2 cellular contexts compared by ENCODE assay signal in the genomic region with DNA sequence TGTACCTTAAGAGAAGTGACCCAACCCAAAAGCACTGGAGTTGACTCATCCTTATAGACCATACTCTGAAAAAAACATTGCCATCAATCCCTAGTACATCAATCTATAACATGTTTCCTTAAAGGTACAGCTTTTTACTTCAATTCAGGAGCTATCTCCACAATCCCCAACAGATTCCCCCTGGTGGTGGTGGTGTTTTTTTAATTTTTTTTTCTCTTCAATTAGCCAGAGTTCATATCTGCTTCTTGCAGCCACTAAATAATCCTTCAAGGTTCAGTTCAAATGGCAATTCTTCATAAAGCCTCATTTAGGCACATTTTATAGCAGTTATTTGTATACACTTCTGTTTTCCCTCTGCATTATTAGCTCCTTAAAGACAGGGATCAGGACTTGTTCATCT.
TF ChIP-seq lines count a peak whose summit lies in the region.

No MANE protein-coding gene starts in this region.

TF ChIP-seq in SK-N-SH treated with all-trans-retinoic acid at 6 μM for 48 hours, 23 proteins besides CTCF, POLR2A, EP300 and RAD21 (continued from another document):
- TF ChIP-seq, protein P1, sequence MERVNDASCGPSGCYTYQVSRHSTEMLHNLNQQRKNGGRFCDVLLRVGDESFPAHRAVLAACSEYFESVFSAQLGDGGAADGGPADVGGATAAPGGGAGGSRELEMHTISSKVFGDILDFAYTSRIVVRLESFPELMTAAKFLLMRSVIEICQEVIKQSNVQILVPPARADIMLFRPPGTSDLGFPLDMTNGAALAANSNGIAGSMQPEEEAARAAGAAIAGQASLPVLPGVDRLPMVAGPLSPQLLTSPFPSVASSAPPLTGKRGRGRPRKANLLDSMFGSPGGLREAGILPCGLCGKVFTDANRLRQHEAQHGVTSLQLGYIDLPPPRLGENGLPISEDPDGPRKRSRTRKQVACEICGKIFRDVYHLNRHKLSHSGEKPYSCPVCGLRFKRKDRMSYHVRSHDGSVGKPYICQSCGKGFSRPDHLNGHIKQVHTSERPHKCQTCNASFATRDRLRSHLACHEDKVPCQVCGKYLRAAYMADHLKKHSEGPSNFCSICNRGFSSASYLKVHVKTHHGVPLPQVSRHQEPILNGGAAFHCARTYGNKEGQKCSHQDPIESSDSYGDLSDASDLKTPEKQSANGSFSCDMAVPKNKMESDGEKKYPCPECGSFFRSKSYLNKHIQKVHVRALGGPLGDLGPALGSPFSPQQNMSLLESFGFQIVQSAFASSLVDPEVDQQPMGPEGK (CRISPR knock-in tag; IDR thresholded peaks at IDR 0.05; ENCODE audit: borderline replicate concordance), result no peak
- TF ChIP-seq ZNF70 (CRISPR knock-in tag; IDR thresholded peaks at IDR 0.05), result no peak
- TF ChIP-seq, protein P2, sequence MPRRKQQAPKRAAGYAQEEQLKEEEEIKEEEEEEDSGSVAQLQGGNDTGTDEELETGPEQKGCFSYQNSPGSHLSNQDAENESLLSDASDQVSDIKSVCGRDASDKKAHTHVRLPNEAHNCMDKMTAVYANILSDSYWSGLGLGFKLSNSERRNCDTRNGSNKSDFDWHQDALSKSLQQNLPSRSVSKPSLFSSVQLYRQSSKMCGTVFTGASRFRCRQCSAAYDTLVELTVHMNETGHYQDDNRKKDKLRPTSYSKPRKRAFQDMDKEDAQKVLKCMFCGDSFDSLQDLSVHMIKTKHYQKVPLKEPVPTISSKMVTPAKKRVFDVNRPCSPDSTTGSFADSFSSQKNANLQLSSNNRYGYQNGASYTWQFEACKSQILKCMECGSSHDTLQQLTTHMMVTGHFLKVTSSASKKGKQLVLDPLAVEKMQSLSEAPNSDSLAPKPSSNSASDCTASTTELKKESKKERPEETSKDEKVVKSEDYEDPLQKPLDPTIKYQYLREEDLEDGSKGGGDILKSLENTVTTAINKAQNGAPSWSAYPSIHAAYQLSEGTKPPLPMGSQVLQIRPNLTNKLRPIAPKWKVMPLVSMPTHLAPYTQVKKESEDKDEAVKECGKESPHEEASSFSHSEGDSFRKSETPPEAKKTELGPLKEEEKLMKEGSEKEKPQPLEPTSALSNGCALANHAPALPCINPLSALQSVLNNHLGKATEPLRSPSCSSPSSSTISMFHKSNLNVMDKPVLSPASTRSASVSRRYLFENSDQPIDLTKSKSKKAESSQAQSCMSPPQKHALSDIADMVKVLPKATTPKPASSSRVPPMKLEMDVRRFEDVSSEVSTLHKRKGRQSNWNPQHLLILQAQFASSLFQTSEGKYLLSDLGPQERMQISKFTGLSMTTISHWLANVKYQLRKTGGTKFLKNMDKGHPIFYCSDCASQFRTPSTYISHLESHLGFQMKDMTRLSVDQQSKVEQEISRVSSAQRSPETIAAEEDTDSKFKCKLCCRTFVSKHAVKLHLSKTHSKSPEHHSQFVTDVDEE (CRISPR knock-in tag; IDR thresholded peaks at IDR 0.05), result no peak
- no peak for TF ChIP-seq ZFP3 (CRISPR knock-in tag; IDR thresholded peaks at IDR 0.05)
- TF ChIP-seq TCF4 (CRISPR knock-in tag; IDR thresholded peaks at IDR 0.05; ENCODE audit: borderline replicate concordance), result no peak
- no peak for TF ChIP-seq ZC3H10 (CRISPR knock-in tag; IDR thresholded peaks at IDR 0.05)

TF ChIP-seq in WTC11, 78 proteins besides CTCF, POLR2A, EP300 and RAD21 (continued from another document):
- TF ChIP-seq STAT6 (CRISPR knock-in tag; conservative IDR thresholded peaks at IDR 0.05; ENCODE audit: low read depth) (no peak), ZNF317 (CRISPR knock-in tag; IDR thresholded peaks at IDR 0.05; ENCODE audit: borderline replicate concordance, low read depth) (no peak), CREM (CRISPR knock-in tag; IDR thresholded peaks at IDR 0.05) (no peak), ZNF263 (CRISPR knock-in tag; IDR thresholded peaks at IDR 0.05; ENCODE audit: low read depth) (no peak), MLX (CRISPR knock-in tag; IDR thresholded peaks at IDR 0.05) (no peak), IRF1 (CRISPR knock-in tag; IDR thresholded peaks at IDR 0.05) (no peak), ATF6 (CRISPR knock-in tag; IDR thresholded peaks at IDR 0.05) (no peak), PRRX2 (CRISPR knock-in tag; IDR thresholded peaks at IDR 0.05) (no peak), GABPB1 (CRISPR knock-in tag; IDR thresholded peaks at IDR 0.05) (no peak)
- TF ChIP-seq, protein P3, sequence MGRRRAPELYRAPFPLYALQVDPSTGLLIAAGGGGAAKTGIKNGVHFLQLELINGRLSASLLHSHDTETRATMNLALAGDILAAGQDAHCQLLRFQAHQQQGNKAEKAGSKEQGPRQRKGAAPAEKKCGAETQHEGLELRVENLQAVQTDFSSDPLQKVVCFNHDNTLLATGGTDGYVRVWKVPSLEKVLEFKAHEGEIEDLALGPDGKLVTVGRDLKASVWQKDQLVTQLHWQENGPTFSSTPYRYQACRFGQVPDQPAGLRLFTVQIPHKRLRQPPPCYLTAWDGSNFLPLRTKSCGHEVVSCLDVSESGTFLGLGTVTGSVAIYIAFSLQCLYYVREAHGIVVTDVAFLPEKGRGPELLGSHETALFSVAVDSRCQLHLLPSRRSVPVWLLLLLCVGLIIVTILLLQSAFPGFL (CRISPR knock-in tag; IDR thresholded peaks at IDR 0.05; ENCODE audit: borderline replicate concordance), result no peak
